Comparison of ENCODE assay signal across 6 cellular contexts in genomic region chr9:136769710-136770191, GRCh38. TPM values are rescaled to one million over a fixed set of nuclear protein-coding genes. Genes with fewer than 3 reads are reported as not detected.
A peak's percentile ranks its signal among the peaks of the same experiment; 100 is the strongest.
DNase-seq lines count a peak whose midpoint lies in the region; ATAC-seq and TF ChIP-seq lines count a peak whose summit lies in the region.

No MANE protein-coding gene starts in this region.

- TF ChIP-seq CTCF in HL-60 (IDR thresholded peaks at IDR 0.05; ENCODE audit: insufficient read depth, low read length) (peak; percentile 30), tibial nerve (IDR thresholded peaks at IDR 0.05) (peak; percentile 19 to 57 (median 40))

- 17 to 22% methylated on average over 6 to 15 of the region's 16 CpGs for WGBS in tibial nerve, 2 donors

- H3K27ac Mint-ChIP-seq in activated CD4-positive, alpha-beta T cell treated with anti-CD3 and anti-CD28 coated beads for 36 hours = no peak overlapping the region

- H3K9me3 Mint-ChIP-seq in activated CD4-positive, alpha-beta T cell treated with anti-CD3 and anti-CD28 coated beads for 36 hours (ENCODE audit: low read depth) = peaks cover 8% of the 10 kb centered on the region

- no peaks in the 10 kb centered on the region for H3K36me3 ChIP-seq in tibial nerve

- ATAC-seq in activated CD4-positive, alpha-beta T cell treated with anti-CD3 and anti-CD28 coated beads for 36 hours = peak; percentile 84
- ATAC-seq in left cardiac atrium (peak; percentile 26 to 68), GM21447 (IDR thresholded peaks at IDR 0.05; ENCODE audit: unreplicated experiment) (no peak)

- H3K4me1 Mint-ChIP-seq in activated CD4-positive, alpha-beta T cell treated with anti-CD3 and anti-CD28 coated beads for 36 hours = peaks cover 19% of the 10 kb centered on the region

- H3K27ac ChIP-seq in HL-60 (replicated peaks) = no peak overlapping the region
- H3K27ac ChIP-seq in tibial nerve = no peak overlapping the region

- intact Hi-C loops in activated CD4-positive, alpha-beta T cell treated with anti-CD3 and anti-CD28 coated beads for 36 hours (cut with DNase I, micrococcal nuclease) = loop anchor here in 1 of 2 experiments (1.0 kb wide), 1 partner anchor 15 kb away; no protein-coding TSS in a partner anchor
- intact Hi-C loops in left cardiac atrium (cut with DNase I) = no loop called here

- peaks cover 0 to 4% (median 0%) of the 10 kb centered on the region in 4 donors for H3K4me1 ChIP-seq in tibial nerve

- POLR2A ChIA-PET in activated CD4-positive, alpha-beta T cell treated with anti-CD3 and anti-CD28 coated beads for 36 hours (lab: Charles Lee) = interaction anchor here (0.5 to 0.6 kb wide), 2 partner anchors 229 to 277 kb away, joined by 3 to 4 read pairs; no protein-coding TSS in a partner anchor

- peaks cover 7% of the 10 kb centered on the region for H3K27me3 Mint-ChIP-seq in activated CD4-positive, alpha-beta T cell treated with anti-CD3 and anti-CD28 coated beads for 36 hours

- CTCF ChIA-PET in activated CD4-positive, alpha-beta T cell treated with anti-CD3 and anti-CD28 coated beads for 36 hours (lab: Charles Lee) = interaction anchor here (0.6 to 2.8 kb wide), 3 partner anchors 8 to 735 kb away, joined by 3 to 19 read pairs (median 3); no protein-coding TSS in a partner anchor

- H3K9me3 ChIP-seq in tibial nerve = peaks cover 0 to 7% (median 0%) of the 10 kb centered on the region in 4 donors

- TF ChIP-seq POLR2A in tibial nerve (IDR thresholded peaks at IDR 0.05) = no peak

- no peak overlapping the region for H3K4me3 ChIP-seq in HL-60 (replicated peaks; ENCODE audit: insufficient read depth, low read length)
- H3K4me3 ChIP-seq in tibial nerve = no peak overlapping the region

- no peaks in the 10 kb centered on the region for H3K36me3 Mint-ChIP-seq in activated CD4-positive, alpha-beta T cell treated with anti-CD3 and anti-CD28 coated beads for 36 hours (ENCODE audit: low read depth)

- H3K4me3 Mint-ChIP-seq in activated CD4-positive, alpha-beta T cell treated with anti-CD3 and anti-CD28 coated beads for 36 hours = no peak overlapping the region

- H3K27me3 ChIP-seq in HL-60 (ENCODE audit: insufficient read depth, poor library complexity, severe bottlenecking) (no peaks in the 10 kb centered on the region), tibial nerve (peaks cover 0 to 13% of the 10 kb centered on the region in 2 donors)

- no peak for TF ChIP-seq EP300 in tibial nerve (IDR thresholded peaks at IDR 0.05)

- DNase-seq in HL-60 (ENCODE audit: low read depth in 1 of 2, low spot score in 1 of 2) = peak in 1 of 2 experiments; percentile 42
- DNase-seq in activated CD4-positive, alpha-beta T cell treated with anti-CD3 and anti-CD28 coated beads for 36 hours = peak; percentile 82
- DNase-seq in left cardiac atrium = no peak
- DNase-seq in tibial nerve (ENCODE audit: low spot score in 2 of 2) = no peak
- no peak for DNase-seq in mesenteric fat pad (ENCODE audit: low spot score)

RNA-seq across cellular contexts. Expression of gene LCN15, which starts 5.4 kb away (rescaled TPM):
- total RNA-seq in activated CD4-positive, alpha-beta T cell treated with anti-CD3 and anti-CD28 coated beads for 36 hours = not detected
- 1 to 10 TPM in 1 of 2 donors, under 1 TPM in 1; 0.41 to 1.1 TPM for total RNA-seq in left cardiac atrium
- not detected for total RNA-seq in tibial nerve
- total RNA-seq in mesenteric fat pad = 0.32 TPM

RNA-seq across cellular contexts. Expression of gene LCN8, which starts 11.7 kb away (rescaled TPM):
- not detected for total RNA-seq in activated CD4-positive, alpha-beta T cell treated with anti-CD3 and anti-CD28 coated beads for 36 hours
- total RNA-seq in left cardiac atrium (not detected), tibial nerve (under 1 TPM in 1 of 4 donors, not detected in 3; 0.39 TPM), mesenteric fat pad (not detected)

RNA-seq across cellular contexts. Expression of gene TMEM141, which starts 21.4 kb away (rescaled TPM):
- 10 to 100 TPM; 30.9 to 47.1 TPM for total RNA-seq in activated CD4-positive, alpha-beta T cell treated with anti-CD3 and anti-CD28 coated beads for 36 hours
- total RNA-seq in left cardiac atrium (10 to 100 TPM; 81.1 to 85.7 TPM), tibial nerve (10 to 100 TPM; 60.7 to 70.8 (median 66.9) TPM), mesenteric fat pad (33.0 TPM)

RNA-seq across cellular contexts. Expression of gene LCN6, which starts 21.4 kb away (rescaled TPM):
- total RNA-seq in activated CD4-positive, alpha-beta T cell treated with anti-CD3 and anti-CD28 coated beads for 36 hours = not detected
- total RNA-seq in left cardiac atrium (10 to 100 TPM; 18.2 to 51.8 TPM), tibial nerve (10 to 100 TPM; 14.2 to 70.0 (median 42.9) TPM), mesenteric fat pad (16.2 TPM)

RNA-seq across cellular contexts. Expression of gene CCDC183, which starts 26.4 kb away (rescaled TPM):
- total RNA-seq in activated CD4-positive, alpha-beta T cell treated with anti-CD3 and anti-CD28 coated beads for 36 hours = under 1 TPM; 0.47 to 0.55 TPM
- total RNA-seq in left cardiac atrium (1 to 10 TPM; 1.1 to 1.6 TPM), tibial nerve (1 to 10 TPM; 1.5 to 5.1 (median 4.1) TPM), mesenteric fat pad (0.71 TPM)
